Comparison of ENCODE assay signal across 4 cellular contexts in the genomic region with DNA sequence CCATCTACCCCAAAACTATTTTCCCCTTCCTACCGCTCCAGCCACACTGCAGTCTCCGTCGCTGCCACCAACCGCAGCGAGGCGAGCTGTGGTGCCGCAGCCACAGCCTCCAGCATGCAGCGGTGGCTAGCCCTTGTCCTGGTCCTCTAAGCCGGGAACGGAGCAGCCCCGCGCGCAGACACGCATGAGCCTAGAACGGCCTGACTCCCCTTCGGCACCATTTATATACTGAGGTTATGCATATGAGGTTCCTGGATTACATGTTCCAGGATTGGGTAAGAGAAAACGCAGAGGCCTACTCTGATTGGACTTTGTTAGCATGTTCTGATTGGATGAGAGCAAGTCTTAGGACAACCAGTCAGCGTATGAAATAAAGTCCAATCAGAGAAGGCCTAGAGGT. TPM values are rescaled to one million over a fixed set of nuclear protein-coding genes. Genes with fewer than 3 reads are reported as not detected.
"Had no signal": no experiment of that assay in that cellular context is flagged by ENCODE, and none has a peak within 500 bp of the region (broad histone marks: within the 10 kb centered on the region; RNA-seq: fewer than 3 reads in every experiment).

No MANE protein-coding gene starts in this region.

RNA-seq across cellular contexts. Expression of a gene that starts 24.6 kb away (rescaled TPM):
- total RNA-seq: GM23248, H7, HFFc6, IMR-90 had no signal
- polyA plus RNA-seq: GM23248, IMR-90 had no signal
